In genomic region chr12:108850854-108851573, GRCh38 we compare ENCODE assay signal across 8 cellular contexts. TPM values are rescaled to one million over a fixed set of nuclear protein-coding genes. Genes with fewer than 3 reads are reported as not detected.
A peak's percentile ranks its signal among the peaks of the same experiment; 100 is the strongest.
DNase-seq lines count a peak whose midpoint lies in the region; ATAC-seq, FAIRE-seq and TF ChIP-seq lines count a peak whose summit lies in the region.

No MANE protein-coding gene starts in this region.

- H3K27me3 ChIP-seq in ovary: no peaks in the 10 kb centered on the region

- no peak for TF ChIP-seq POLR2A in A549 (IDR thresholded peaks at IDR 0.05; ENCODE audit: low read length)
- TF ChIP-seq POLR2A in ovary (IDR thresholded peaks at IDR 0.05): no peak

- no peaks in the 10 kb centered on the region for H3K36me3 ChIP-seq in ovary

- no peak overlapping the region; the same call in 2 of the 3 replicates for H3K4me3 ChIP-seq in A549
- H3K4me3 ChIP-seq in ovary: no peak overlapping the region

- peaks cover 87% of the 10 kb centered on the region for H3K4me1 Mint-ChIP-seq in chondrocyte (ENCODE audit: low read depth)
- peaks cover 21 to 33% (median 26%) of the 10 kb centered on the region in 3 donors for H3K4me1 Mint-ChIP-seq in naive B cell

- peak in 1 of 2 experiments; percentile 48; a peak in 3 of 5 replicates for TF ChIP-seq RAD21 in A549 (conservative IDR thresholded peaks at IDR 0.05 in 1 of 2, IDR thresholded peaks at IDR 0.05 in 1 of 2)

- peak overlapping the region; percentile 29 for H3K4me3 Mint-ChIP-seq in chondrocyte (ENCODE audit: unreplicated experiment)
- peak overlapping the region in 4 of 8 donors; percentile 21 to 73 (median 38) for H3K4me3 Mint-ChIP-seq in naive B cell

- H3K27me3 Mint-ChIP-seq in chondrocyte (ENCODE audit: low read depth): no peaks in the 10 kb centered on the region
- no peaks in the 10 kb centered on the region for H3K27me3 Mint-ChIP-seq in naive B cell

- DNase-seq in A549 (ENCODE audit: low read depth in 1 of 2, low spot score in 1 of 2): peak; percentile 89 to 92
- DNase-seq in KBM-7: peak; percentile 44
- no peak for DNase-seq in chondrocyte (ENCODE audit: low spot score)
- DNase-seq in naive B cell: peak; percentile 63
- DNase-seq in NCI-H748 (lab: John Stamatoyannopoulos, UW; ENCODE audit: unreplicated experiment): no peak
- no peak for DNase-seq in NCI-H187 (lab: John Stamatoyannopoulos, UW)
- DNase-seq in ovary: no peak

- ATAC-seq in A549 (peak; percentile 62 to 81), GM19372 (IDR thresholded peaks at IDR 0.05; ENCODE audit: low read depth, unreplicated experiment) (peak; percentile 69), naive B cell (ENCODE audit: low read depth in 2 of 2) (peak; percentile 98 to 99)

- peaks cover 81% of the 10 kb centered on the region for H3K4me1 ChIP-seq in A549
- H3K4me1 ChIP-seq in ovary (ENCODE audit: insufficient read depth): peaks cover 3% of the 10 kb centered on the region

- TF ChIP-seq CTCF in A549 (IDR thresholded peaks at IDR 0.05) (peak; percentile 34), chondrocyte (IDR thresholded peaks at IDR 0.05) (peak; percentile 54), ovary (IDR thresholded peaks at IDR 0.05) (no peak)

- H3K27ac Mint-ChIP-seq in chondrocyte (ENCODE audit: unreplicated experiment): peak overlapping the region; percentile 99
- peak overlapping the region; percentile 55 to 94 (median 88) for H3K27ac Mint-ChIP-seq in naive B cell

- peaks cover 3% of the 10 kb centered on the region for H3K9me3 Mint-ChIP-seq in chondrocyte (ENCODE audit: low read depth)
- H3K9me3 Mint-ChIP-seq in naive B cell: peaks cover 0 to 4% (median 0%) of the 10 kb centered on the region in 7 donors

- no peak for FAIRE-seq in A549 (lab: Jason Lieb, UNC)

- WGBS in A549 (ENCODE audit: missing lambda C conversion rate): 46% methylated on average over 9 of the region's 9 CpGs
- 58 to 76% (median 63%) methylated on average over 9 of the region's 9 CpGs for WGBS in ovary, 3 donors

- no peak for TF ChIP-seq EP300 in A549 (IDR thresholded peaks at IDR 0.05)
- TF ChIP-seq EP300 in ovary (IDR thresholded peaks at IDR 0.05): no peak

- H3K27ac ChIP-seq in A549 (peak overlapping the region; percentile 95), ovary (no peak overlapping the region)

- in situ Hi-C loops in KBM-7 (cut with MboI; ENCODE audit: low pct_unique_long_range_greater_than_20kb, low sequenced_read_pairs): no loop called here

- peaks cover 48% of the 10 kb centered on the region for H3K36me3 Mint-ChIP-seq in chondrocyte (ENCODE audit: low read depth)
- H3K36me3 Mint-ChIP-seq in naive B cell: peaks cover 0 to 8% of the 10 kb centered on the region in 2 donors

- POLR2A ChIA-PET in A549 (lab: Yijun Ruan, JAX): interaction anchor here (0.6 to 2.4 kb wide), 8 partner anchors 11 to 289 kb away, joined by 3 to 19 read pairs (median 4); partner anchors contain the start of genes ISCU and SART3

- intact Hi-C loops in ovary (cut with DNase I): loop anchor here in 2 of 4 donors (10.0 kb wide), 3 partner anchors 46 to 244 kb away; partner anchors contain the start of genes ALKBH2 (in 1 of the 2), CORO1C (in 1 of the 2) and UNG (in 1 of the 2)

- CTCF ChIA-PET in A549 (lab: Yijun Ruan, JAX): interaction anchor here (0.7 to 9.0 kb wide), 10 partner anchors 13 to 287 kb away, joined by 3 to 66 read pairs (median 6); partner anchors contain the start of gene ALKBH2

- peak overlapping the region; percentile 77 for H3K4me2 ChIP-seq in A549

- peaks cover 5% of the 10 kb centered on the region; the same call in 1 of the 3 replicates for H3K9me3 ChIP-seq in A549
- no peaks in the 10 kb centered on the region for H3K9me3 ChIP-seq in ovary

TF ChIP-seq in A549, 52 proteins besides CTCF, POLR2A, EP300 and RAD21:
- peak; percentile 73 for TF ChIP-seq FOSB (CRISPR knock-in tag; IDR thresholded peaks at IDR 0.05)
- TF ChIP-seq ATOH8 (CRISPR knock-in tag; IDR thresholded peaks at IDR 0.05; ENCODE audit: low read depth): peak; percentile 58; the same call in 1 of the 2 replicates
- peak in 1 of 2 experiments; percentile 35; a peak in 1 of 5 replicates for TF ChIP-seq JUN (IDR thresholded peaks at IDR 0.05)
- TF ChIP-seq CEBPB (IDR thresholded peaks at IDR 0.05): no peak
- TF ChIP-seq TFCP2L1 (CRISPR knock-in tag; IDR thresholded peaks at IDR 0.05): 0 out of 2 replicates have a peak, but pooled peaks have one; percentile 49
- 0 out of 2 replicates have a peak, but pooled peaks have one; percentile 67 for TF ChIP-seq HOXB5 (CRISPR knock-in tag; IDR thresholded peaks at IDR 0.05)
- TF ChIP-seq FOSL2 (IDR thresholded peaks at IDR 0.05): no peak
- TF ChIP-seq FOSL2 (CRISPR knock-in tag; IDR thresholded peaks at IDR 0.05): peak; percentile 7; the same call in 1 of the 2 replicates
- TF ChIP-seq HOXA7 (CRISPR knock-in tag; IDR thresholded peaks at IDR 0.05): peak; percentile 57; the same call in 1 of the 2 replicates
- no peak for TF ChIP-seq HDAC2 (IDR thresholded peaks at IDR 0.05)
- no peak for TF ChIP-seq PBX3 (IDR thresholded peaks at IDR 0.05)
- TF ChIP-seq RFX5 (IDR thresholded peaks at IDR 0.05): peak; percentile 81

RNA-seq across cellular contexts. Expression of gene SSH1, which starts 6.4 kb away (rescaled TPM):
- polyA plus RNA-seq in A549 (2011; rRNA removed) (24.1 and 26.2 TPM in 2 replicates), A549 (2017; fragmentation: RNase III; extraction: RNeasy Plus Mini Kit Qiagen cat#74134 plus additional on column Dnase treatment) (15.4 to 16.7 TPM (median 16.6 TPM) in 3 replicates), naive B cell (ENCODE audit: low read depth in 6 of 6) (10 to 100 TPM in 2 of 6 donors, 1 to 10 TPM in 3, not detected in 1; 5.1 to 16.6 (median 5.8) TPM), ovary (10 to 100 TPM in 1 of 2 donors, 1 to 10 TPM in 1; 7.3 to 15.4 TPM)
- polyA plus RNA-seq in A549 (2012; cell fraction: cytosol; rRNA removed): 14.4 and 19.0 TPM in 2 replicates
- 24.4 and 26.2 TPM in 2 replicates for polyA plus RNA-seq in A549 (2012; cell fraction: nucleus; rRNA removed)
- 35.1 and 37.2 TPM in 2 replicates for polyA minus RNA-seq in A549 (2011; rRNA and poly(A)+ RNA removed)
- total RNA-seq in chondrocyte (125 to 138 TPM (median 127 TPM) in 3 replicates), ovary (10 to 100 TPM in 6 of 7 donors, 1 to 10 TPM in 1; 8.0 to 38.3 (median 35.1) TPM)

RNA-seq across cellular contexts. Expression of gene DAO, which starts 28.9 kb away (rescaled TPM):
- polyA plus RNA-seq in A549 (2011; rRNA removed) (not detected in 2 replicates), A549 (2017; fragmentation: RNase III; extraction: RNeasy Plus Mini Kit Qiagen cat#74134 plus additional on column Dnase treatment) (not detected in 3 replicates), naive B cell (ENCODE audit: low read depth in 6 of 6) (not detected), ovary (not detected)
- polyA plus RNA-seq in A549 (2012; cell fraction: cytosol; rRNA removed): 0.01 TPM in 1 of 2 replicates, not detected in the other
- not detected in 2 replicates for polyA plus RNA-seq in A549 (2012; cell fraction: nucleus; rRNA removed)
- not detected in 2 replicates for polyA minus RNA-seq in A549 (2011; rRNA and poly(A)+ RNA removed)
- total RNA-seq in chondrocyte (not detected in 3 replicates), ovary (not detected)

Comparison
In these comparisons a context has a peak if more than half of its experiments do, and no peak if none do; other contexts are left out.
1. DNase-seq: peak in A549 (2 of 2), KBM-7 (single experiment) and naive B cell (single experiment); none in chondrocyte (single experiment), NCI-H748 (single experiment), NCI-H187 (0 of 2) and ovary (0 of 5).
2. H3K27ac ChIP-seq: peak in A549 (2 of 2); none in ovary (0 of 2).
3. CTCF ChIP-seq: peak in A549 (single experiment) and chondrocyte (single experiment); none in ovary (0 of 3).
4. Peak in every context shown above with its lines, with median percentiles within 50 percentile points of each other: ATAC-seq.